Comparison of ENCODE assay signal across 10 cellular contexts in genomic region chr7:116341222-116341907, GRCh38.
DNase-seq lines count a peak whose midpoint lies in the region; ATAC-seq and TF ChIP-seq lines count a peak whose summit lies in the region.
"Had no signal": no experiment of that assay in that cellular context is flagged by ENCODE, and none has a peak within 500 bp of the region (broad histone marks: within the 10 kb centered on the region; RNA-seq: fewer than 3 reads in every experiment).

No MANE protein-coding gene starts in this region.

- H3K79me2 ChIP-seq in KMS-11 (ENCODE audit: insufficient read depth, low read depth): no peaks in the 10 kb centered on the region
- H3K79me2 ChIP-seq: parathyroid adenoma had no signal

- peak; percentile 52 for ATAC-seq in GM19035 (IDR thresholded peaks at IDR 0.05; ENCODE audit: unreplicated experiment)
- ATAC-seq in naive thymus-derived CD8-positive, alpha-beta T cell: no peak

- H3K4me1 ChIP-seq in KMS-11 (ENCODE audit: low read depth, poor library complexity, severe bottlenecking): peaks cover 15% of the 10 kb centered on the region
- H3K4me1 ChIP-seq: parathyroid adenoma, SJCRH30 had no signal

- H3K27me3 Mint-ChIP-seq in chondrocyte (ENCODE audit: low read depth): no peaks in the 10 kb centered on the region
- H3K27me3 Mint-ChIP-seq in osteocyte (ENCODE audit: unreplicated experiment): no peaks in the 10 kb centered on the region
- peaks cover 0 to 6% (median 2%) of the 10 kb centered on the region in 5 donors for H3K27me3 Mint-ChIP-seq in naive thymus-derived CD8-positive, alpha-beta T cell

- H3K4me1 Mint-ChIP-seq in chondrocyte (ENCODE audit: low read depth): peaks cover 22% of the 10 kb centered on the region
- peaks cover 26% of the 10 kb centered on the region for H3K4me1 Mint-ChIP-seq in osteocyte (ENCODE audit: unreplicated experiment)
- no peaks in the 10 kb centered on the region for H3K4me1 Mint-ChIP-seq in naive thymus-derived CD8-positive, alpha-beta T cell

- H3K4me2 ChIP-seq in KMS-11: peak overlapping the region; percentile 5; the same call in 1 of the 2 replicates

- no peak overlapping the region for H3K4me3 ChIP-seq in KMS-11 (IDR thresholded peaks at IDR 0.05; ENCODE audit: insufficient read depth, low read depth, low read length)
- H3K4me3 ChIP-seq: SJCRH30 had no signal

- H4K20me1 ChIP-seq in KMS-11 (ENCODE audit: insufficient read depth): no peaks in the 10 kb centered on the region

- TF ChIP-seq CTCF in KMS-11 (conservative IDR thresholded peaks at IDR 0.05; ENCODE audit: low read depth, low read length): 0 out of 2 replicates have a peak, but pooled peaks have one; percentile 24
- TF ChIP-seq CTCF in chondrocyte (IDR thresholded peaks at IDR 0.05): peak; percentile 43
- peak; percentile 17 for TF ChIP-seq CTCF in osteocyte (IDR thresholded peaks at IDR 0.05)

- no peak overlapping the region for H2AFZ ChIP-seq in KMS-11 (ENCODE audit: low read depth)
- H2AFZ ChIP-seq: parathyroid adenoma had no signal

- no peaks in the 10 kb centered on the region for H3K27me3 ChIP-seq in KMS-11 (ENCODE audit: insufficient read depth, low read depth)
- H3K27me3 ChIP-seq: SJCRH30 had no signal

- POLR2A ChIA-PET in naive thymus-derived CD8-positive, alpha-beta T cell (lab: Charles Lee): no interaction called here

- H3K36me3 ChIP-seq in KMS-11 (ENCODE audit: insufficient read depth): no peaks in the 10 kb centered on the region
- H3K36me3 ChIP-seq: SJCRH30 had no signal

- H3K27ac Mint-ChIP-seq in chondrocyte (ENCODE audit: unreplicated experiment) (no peak overlapping the region), osteocyte (ENCODE audit: unreplicated experiment) (no peak overlapping the region)
- H3K27ac Mint-ChIP-seq in naive thymus-derived CD8-positive, alpha-beta T cell: no peak overlapping the region

- DNase-seq in chondrocyte (ENCODE audit: low spot score) (no peak), osteocyte (ENCODE audit: extremely low spot score, unreplicated experiment) (no peak), NCI-H187 treated with DMSO at 0.1 percent for 48 hours (lab: John Stamatoyannopoulos, UW) (no peak), NCI-H226 (no peak)
- no peak for DNase-seq in naive thymus-derived CD8-positive, alpha-beta T cell
- DNase-seq: NCI-H1694 had no signal

- peaks cover under 1% of the 10 kb centered on the region for H3K36me3 Mint-ChIP-seq in chondrocyte (ENCODE audit: low read depth)
- H3K36me3 Mint-ChIP-seq in osteocyte (ENCODE audit: unreplicated experiment): peaks cover under 1% of the 10 kb centered on the region
- H3K36me3 Mint-ChIP-seq in naive thymus-derived CD8-positive, alpha-beta T cell: no peaks in the 10 kb centered on the region

- peaks cover 2% of the 10 kb centered on the region for H3K9me3 Mint-ChIP-seq in chondrocyte (ENCODE audit: low read depth)
- H3K9me3 Mint-ChIP-seq in osteocyte (ENCODE audit: unreplicated experiment): peaks cover 3% of the 10 kb centered on the region
- no peaks in the 10 kb centered on the region for H3K9me3 Mint-ChIP-seq in naive thymus-derived CD8-positive, alpha-beta T cell

- no peak overlapping the region for H3K4me3 Mint-ChIP-seq in chondrocyte (ENCODE audit: unreplicated experiment)
- no peak overlapping the region for H3K4me3 Mint-ChIP-seq in osteocyte (ENCODE audit: unreplicated experiment)
- H3K4me3 Mint-ChIP-seq in naive thymus-derived CD8-positive, alpha-beta T cell: no peak overlapping the region

- no peak overlapping the region for H3K9ac ChIP-seq in KMS-11
- H3K9ac ChIP-seq: parathyroid adenoma had no signal

- H3K27ac ChIP-seq in KMS-11: no peak overlapping the region
- H3K27ac ChIP-seq: parathyroid adenoma, SJCRH30 had no signal
